13 cellular contexts compared by ENCODE assay signal in the genomic region with DNA sequence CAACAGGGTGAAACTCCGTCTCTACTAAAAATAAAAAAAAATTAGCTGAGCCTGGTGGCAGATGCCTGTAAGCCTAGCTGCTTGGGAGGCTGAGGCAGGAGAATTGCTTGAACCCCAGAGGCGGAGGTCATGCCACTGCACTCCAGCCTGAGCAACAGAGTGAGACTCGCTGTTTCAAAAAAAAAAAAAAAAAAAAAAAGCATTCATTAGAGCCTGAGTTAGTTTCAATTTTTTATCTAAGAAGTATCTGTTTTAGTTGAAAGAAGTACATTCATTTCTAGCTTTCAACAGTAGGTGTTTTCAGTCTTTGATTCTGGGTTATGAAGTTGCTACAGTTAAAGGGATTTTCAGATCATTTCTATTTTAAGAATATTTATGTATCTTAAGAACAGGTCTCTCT. TPM values are rescaled to one million over a fixed set of nuclear protein-coding genes. Genes with fewer than 3 reads are reported as not detected.
A peak's percentile ranks its signal among the peaks of the same experiment; 100 is the strongest.
DNase-seq lines count a peak whose midpoint lies in the region; ATAC-seq, FAIRE-seq and TF ChIP-seq lines count a peak whose summit lies in the region.
"Had no signal": no experiment of that assay in that cellular context is flagged by ENCODE, and none has a peak within 500 bp of the region (broad histone marks: within the 10 kb centered on the region; RNA-seq: fewer than 3 reads in every experiment).

No MANE protein-coding gene starts in this region.

- no TSS peak for BruUV-seq in Caco-2 (replicated peaks; lab: Mats Ljungman, UMichigan)

- H3K9me3 Mint-ChIP-seq in activated T-helper 2 cell treated with anti-CD3 and anti-CD28 coated beads, Interferon-gamma antibody, Interleukin-2, Interleukin-4, amounts not matched to agents 10 μg/mL and 5 μg/mL and 100 μg/mL, durations not matched to agents 14 hours and 24 hours and 36 hours = no peaks in the 10 kb centered on the region
- no peaks in the 10 kb centered on the region for H3K9me3 Mint-ChIP-seq in Caco-2 (ENCODE audit: unreplicated experiment)

- CTCF ChIA-PET in Caco-2 (lab: Charles Lee) = no interaction called here

- intact Hi-C loops in activated T-helper 2 cell treated with anti-CD3 and anti-CD28 coated beads, Interferon-gamma antibody, Interleukin-2, Interleukin-4, amounts not matched to agents 10 μg/mL and 5 μg/mL and 100 μg/mL, durations not matched to agents 14 hours and 24 hours and 36 hours (cut with micrococcal nuclease) = loop anchor here (1.0 to 5.0 kb wide), 4 partner anchors 13 to 42 kb away; a partner anchor contains a TSS
- intact Hi-C loops in left colon (cut with DNase I, micrococcal nuclease) (no loop called here), Caco-2 (cut with micrococcal nuclease; ENCODE audit: unreplicated experiment) (no loop called here)

- no peaks in the 10 kb centered on the region for H3K27me3 ChIP-seq in Caco-2 (replicated peaks; ENCODE audit: control insufficient read depth, insufficient read depth, low read length)

- no peak overlapping the region for H3K4me3 Mint-ChIP-seq in activated T-helper 2 cell treated with anti-CD3 and anti-CD28 coated beads, Interferon-gamma antibody, Interleukin-2, Interleukin-4, amounts not matched to agents 10 μg/mL and 5 μg/mL and 100 μg/mL, durations not matched to agents 14 hours and 24 hours and 36 hours (ENCODE audit: low read depth)
- H3K4me3 Mint-ChIP-seq in Caco-2 (ENCODE audit: unreplicated experiment) = no peak overlapping the region

- DNase-seq in GM18507 (ENCODE audit: extremely low spot score, insufficient read length, low read depth) = no peak
- DNase-seq in activated T-helper 2 cell treated with anti-CD3 and anti-CD28 coated beads, Interferon-gamma antibody, Interleukin-2, Interleukin-4, amounts not matched to agents 10 μg/mL and 5 μg/mL and 100 μg/mL, durations not matched to agents 14 hours and 24 hours and 36 hours (ENCODE audit: low spot score) = no peak
- no peak for DNase-seq in left colon
- no peak for DNase-seq in glomerular visceral epithelial cell (ENCODE audit: extremely low spot score)
- no peak for DNase-seq in Caco-2
- no peak for DNase-seq in H4 (ENCODE audit: low spot score)
- DNase-seq: amniotic stem cell; COR-L47; NCI-H2081 treated with DMSO at 0.1 percent for 48 hours; stimulated activated naive CD4-positive, alpha-beta T cell had no signal

- FAIRE-seq in GM18507 (lab: Jason Lieb, UNC) = peak; percentile 38

- peaks cover 26% of the 10 kb centered on the region for H3K36me3 Mint-ChIP-seq in activated T-helper 2 cell treated with anti-CD3 and anti-CD28 coated beads, Interferon-gamma antibody, Interleukin-2, Interleukin-4, amounts not matched to agents 10 μg/mL and 5 μg/mL and 100 μg/mL, durations not matched to agents 14 hours and 24 hours and 36 hours (ENCODE audit: low read depth)
- H3K36me3 Mint-ChIP-seq in Caco-2 (ENCODE audit: insufficient read depth, unreplicated experiment) = no peaks in the 10 kb centered on the region

- POLR2A ChIA-PET in Caco-2 (lab: Charles Lee) = interaction anchor here (0.5 kb wide), 1 partner anchor 10 kb away, joined by 3 read pairs; no protein-coding TSS in a partner anchor

- peak; percentile 46 for ATAC-seq in GM19463 (IDR thresholded peaks at IDR 0.05; ENCODE audit: unreplicated experiment)
- peak; percentile 72 for ATAC-seq in HG02938 (IDR thresholded peaks at IDR 0.05; ENCODE audit: unreplicated experiment)
- no peak for ATAC-seq in left colon

- no peaks in the 10 kb centered on the region for H3K9me3 ChIP-seq in Caco-2

- no peak for TF ChIP-seq CTCF in Caco-2 (IDR thresholded peaks at IDR 0.05; ENCODE audit: insufficient read depth in 1 of 2, low read depth in 1 of 2, low read length in 1 of 2, severe bottlenecking in 1 of 2, unreplicated experiment in 1 of 2)

- H3K4me1 Mint-ChIP-seq in activated T-helper 2 cell treated with anti-CD3 and anti-CD28 coated beads, Interferon-gamma antibody, Interleukin-2, Interleukin-4, amounts not matched to agents 10 μg/mL and 5 μg/mL and 100 μg/mL, durations not matched to agents 14 hours and 24 hours and 36 hours (ENCODE audit: low read depth) = peaks cover 58% of the 10 kb centered on the region
- no peaks in the 10 kb centered on the region for H3K4me1 Mint-ChIP-seq in Caco-2 (ENCODE audit: low read depth, unreplicated experiment)

- H3K4me3 ChIP-seq in Caco-2 (ENCODE audit: low read depth, low read length) = no peak overlapping the region
- H3K4me3 ChIP-seq: skin epidermis had no signal

- H3K36me3 ChIP-seq in Caco-2 (ENCODE audit: control insufficient read depth, insufficient read depth, low read length) = no peaks in the 10 kb centered on the region

- H3K27me3 Mint-ChIP-seq in activated T-helper 2 cell treated with anti-CD3 and anti-CD28 coated beads, Interferon-gamma antibody, Interleukin-2, Interleukin-4, amounts not matched to agents 10 μg/mL and 5 μg/mL and 100 μg/mL, durations not matched to agents 14 hours and 24 hours and 36 hours (ENCODE audit: low read depth) = no peaks in the 10 kb centered on the region
- H3K27me3 Mint-ChIP-seq in Caco-2 (ENCODE audit: insufficient read depth, unreplicated experiment) = no peaks in the 10 kb centered on the region

- no peaks in the 10 kb centered on the region for H3K4me1 ChIP-seq in Caco-2

- H3K27ac Mint-ChIP-seq in activated T-helper 2 cell treated with anti-CD3 and anti-CD28 coated beads, Interferon-gamma antibody, Interleukin-2, Interleukin-4, amounts not matched to agents 10 μg/mL and 5 μg/mL and 100 μg/mL, durations not matched to agents 14 hours and 24 hours and 36 hours = peak overlapping the region; percentile 28
- H3K27ac Mint-ChIP-seq in Caco-2 (ENCODE audit: unreplicated experiment) = no peak overlapping the region

RNA-seq across cellular contexts. Expression of a gene that starts 42.2 kb away (rescaled TPM):
- total RNA-seq in activated T-helper 2 cell treated with anti-CD3 and anti-CD28 coated beads, Interferon-gamma antibody, Interleukin-2, Interleukin-4, amounts not matched to agents 10 μg/mL and 5 μg/mL and 100 μg/mL, durations not matched to agents 14 hours and 24 hours and 36 hours = 56.2 and 62.7 TPM in 2 replicates
- total RNA-seq in left colon (10 to 100 TPM; 32.7 to 47.5 TPM), Caco-2 (2022) (32.2 and 35.8 TPM in 2 replicates)
- total RNA-seq in H4 (2014; rRNA removed; shearing (Covaris generic)) = 3.0 and 4.6 TPM in 2 replicates
